In genomic region chr20:43914697-43915208, GRCh38 we compare ENCODE assay signal across 8 cellular contexts. TPM values are rescaled to one million over a fixed set of nuclear protein-coding genes. Genes with fewer than 3 reads are reported as not detected.
DNase-seq lines count a peak whose midpoint lies in the region; ATAC-seq and TF ChIP-seq lines count a peak whose summit lies in the region.

A gene with protein sequence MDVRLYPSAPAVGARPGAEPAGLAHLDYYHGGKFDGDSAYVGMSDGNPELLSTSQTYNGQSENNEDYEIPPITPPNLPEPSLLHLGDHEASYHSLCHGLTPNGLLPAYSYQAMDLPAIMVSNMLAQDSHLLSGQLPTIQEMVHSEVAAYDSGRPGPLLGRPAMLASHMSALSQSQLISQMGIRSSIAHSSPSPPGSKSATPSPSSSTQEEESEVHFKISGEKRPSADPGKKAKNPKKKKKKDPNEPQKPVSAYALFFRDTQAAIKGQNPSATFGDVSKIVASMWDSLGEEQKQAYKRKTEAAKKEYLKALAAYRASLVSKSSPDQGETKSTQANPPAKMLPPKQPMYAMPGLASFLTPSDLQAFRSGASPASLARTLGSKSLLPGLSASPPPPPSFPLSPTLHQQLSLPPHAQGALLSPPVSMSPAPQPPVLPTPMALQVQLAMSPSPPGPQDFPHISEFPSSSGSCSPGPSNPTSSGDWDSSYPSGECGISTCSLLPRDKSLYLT (plus strand): TSS chr20:43914852. CDS start chr20:43914892, 40 bp downstream.

- H2AK5ac ChIP-seq in mesenchymal stem cell (ENCODE audit: low read length, severe bottlenecking): no peak within 1 kb of the TSS

- H3K4me3 ChIP-seq in LNCaP clone FGC (ENCODE audit: low read depth, low read length): peak within 1 kb of the TSS; percentile 48
- H3K4me3 ChIP-seq in duodenal mucosa (ENCODE audit: low read depth in 1 of 2, low read length in 2 of 2): peak within 1 kb of the TSS; percentile 67 to 73
- H3K4me3 ChIP-seq in mesenchymal stem cell (ENCODE audit: insufficient read depth in 1 of 2, low read depth in 1 of 2, low read length in 2 of 2): peak within 1 kb of the TSS; percentile 34 to 80

- intact Hi-C loops in activated B cell treated with CpG ODN at 0.5 μM for 24 hours (cut with micrococcal nuclease): loop anchor here (5.0 kb wide), 1 partner anchor 162 kb away; no protein-coding TSS in a partner anchor

- peaks cover 9% of the 10 kb centered on the region for H3K9me3 Mint-ChIP-seq in activated B cell treated with CpG ODN at 0.5 μM for 24 hours
- H3K9me3 Mint-ChIP-seq in type B pancreatic cell: no peaks in the 10 kb centered on the region

- peak within 1 kb of the TSS; percentile 82 for H3K4me3 Mint-ChIP-seq in activated B cell treated with CpG ODN at 0.5 μM for 24 hours
- H3K4me3 Mint-ChIP-seq in type B pancreatic cell: peak within 1 kb of the TSS; percentile 95

- ATAC-seq in GM19351 (IDR thresholded peaks at IDR 0.05; ENCODE audit: unreplicated experiment): peak; percentile 45
- ATAC-seq in activated B cell treated with CpG ODN at 0.5 μM for 24 hours (ENCODE audit: low read depth): peak; percentile 69

- no peak within 1 kb of the TSS for H2BK5ac ChIP-seq in mesenchymal stem cell (ENCODE audit: low read depth, low read length, poor library complexity, severe bottlenecking)

- peak within 1 kb of the TSS; percentile 80 to 99 for H2BK12ac ChIP-seq in mesenchymal stem cell (ENCODE audit: low read length in 2 of 2)

- H3K27ac Mint-ChIP-seq in activated B cell treated with CpG ODN at 0.5 μM for 24 hours (peak within 1 kb of the TSS; percentile 54), type B pancreatic cell (peak within 1 kb of the TSS; percentile 85)

- H3K18ac ChIP-seq in mesenchymal stem cell (ENCODE audit: low read depth in 1 of 2, low read length in 2 of 2): peak within 1 kb of the TSS; percentile 99 to 100

- no peak within 1 kb of the TSS for H3K27ac ChIP-seq in duodenal mucosa (ENCODE audit: low read depth, low read length)
- H3K27ac ChIP-seq in mesenchymal stem cell (ENCODE audit: low read length, poor library complexity, severe bottlenecking): no peak within 1 kb of the TSS

- DNase-seq in AG08396 (ENCODE audit: low spot score) (peak; percentile 92), LNCaP clone FGC (ENCODE audit: low read depth) (no peak), activated B cell treated with CpG ODN at 0.5 μM for 24 hours (peak; percentile 50), mesenchymal stem cell (peak; percentile 55), type B pancreatic cell (ENCODE audit: extremely low spot score, unreplicated experiment) (peak; percentile 75), NCI-H446 treated with DMSO at 0.1 percent for 48 hours (lab: John Stamatoyannopoulos, UW) (no peak)

- H4K91ac ChIP-seq in mesenchymal stem cell (ENCODE audit: low read length): peak within 1 kb of the TSS; percentile 99

- H2BK120ac ChIP-seq in mesenchymal stem cell (ENCODE audit: low read depth, low read length): peak within 1 kb of the TSS; percentile 98

- no peaks in the 10 kb centered on the region for H3K79me1 ChIP-seq in mesenchymal stem cell (replicated peaks; ENCODE audit: low read length, poor library complexity, severe bottlenecking)

- H3K4ac ChIP-seq in mesenchymal stem cell (ENCODE audit: low read depth in 1 of 2, low read length in 2 of 2): peak within 1 kb of the TSS; percentile 97 to 100

- peak within 1 kb of the TSS; percentile 37 for H3K4me2 ChIP-seq in mesenchymal stem cell (ENCODE audit: low read length, poor library complexity, severe bottlenecking)

- H3K4me1 ChIP-seq in duodenal mucosa (ENCODE audit: control insufficient read depth in 1 of 2, insufficient read depth in 2 of 2, low read length in 2 of 2): peaks cover 0 to 12% of the 10 kb centered on the region in 2 donors
- peaks cover 21% of the 10 kb centered on the region for H3K4me1 ChIP-seq in mesenchymal stem cell (ENCODE audit: control insufficient read depth, insufficient read depth, low read depth, low read length)

- 0% methylated on average over 52 of the region's 79 CpGs for WGBS in mesenchymal stem cell

- H3K36me3 Mint-ChIP-seq in activated B cell treated with CpG ODN at 0.5 μM for 24 hours (ENCODE audit: low read depth): no peaks in the 10 kb centered on the region
- no peaks in the 10 kb centered on the region for H3K36me3 Mint-ChIP-seq in type B pancreatic cell

- POLR2A ChIA-PET in activated B cell treated with CpG ODN at 0.5 μM for 24 hours (lab: Charles Lee): no interaction called here

- no peaks in the 10 kb centered on the region for H3K36me3 ChIP-seq in duodenal mucosa (ENCODE audit: control insufficient read depth in 1 of 2, insufficient read depth in 2 of 2, low read length in 2 of 2)
- H3K36me3 ChIP-seq in mesenchymal stem cell (ENCODE audit: control insufficient read depth in 1 of 2, insufficient read depth in 2 of 2, low read depth in 1 of 2, low read length in 2 of 2): no peaks in the 10 kb centered on the region

- H3K27me3 ChIP-seq in duodenal mucosa (ENCODE audit: control insufficient read depth in 1 of 2, insufficient read depth in 2 of 2, low read length in 2 of 2) (peaks cover 29 to 32% of the 10 kb centered on the region in 2 donors), mesenchymal stem cell (ENCODE audit: control insufficient read depth in 1 of 2, insufficient read depth in 1 of 2, low read length in 2 of 2) (peaks cover 11 to 62% of the 10 kb centered on the region in 2 experiments)

- H3K9me3 ChIP-seq in duodenal mucosa (ENCODE audit: control insufficient read depth in 1 of 2, low read length in 2 of 2): peaks cover 6% of the 10 kb centered on the region in 2 donors
- peaks cover 18% of the 10 kb centered on the region for H3K9me3 ChIP-seq in mesenchymal stem cell (ENCODE audit: control insufficient read depth, low read length)

- peak within 1 kb of the TSS; percentile 83 to 100 for H3K23ac ChIP-seq in mesenchymal stem cell (ENCODE audit: low read length in 2 of 2)

- no peak for TF ChIP-seq CTCF in LNCaP clone FGC (IDR thresholded peaks at IDR 0.05; ENCODE audit: control insufficient read depth, extremely low read depth, insufficient read depth)
- no peak for TF ChIP-seq CTCF in activated B cell treated with CpG ODN at 0.5 μM for 24 hours (IDR thresholded peaks at IDR 0.05)
- no peak for TF ChIP-seq CTCF in type B pancreatic cell (conservative IDR thresholded peaks at IDR 0.05)

- H3K9ac ChIP-seq in duodenal mucosa (ENCODE audit: low read depth in 1 of 2, low read length in 2 of 2): peak within 1 kb of the TSS; percentile 25 to 30
- H3K9ac ChIP-seq in mesenchymal stem cell (ENCODE audit: low read length): peak within 1 kb of the TSS; percentile 74

- H2BK15ac ChIP-seq in mesenchymal stem cell (ENCODE audit: low read depth, poor library complexity, severe bottlenecking): peak within 1 kb of the TSS; percentile 95

- H3K14ac ChIP-seq in mesenchymal stem cell (ENCODE audit: low read length in 2 of 2): peak within 1 kb of the TSS in 1 of 2 experiments; percentile 100

- H4K8ac ChIP-seq in mesenchymal stem cell (ENCODE audit: low read length): peak within 1 kb of the TSS; percentile 90

- H2AFZ ChIP-seq in mesenchymal stem cell (ENCODE audit: low read depth, low read length): peak within 1 kb of the TSS; percentile 92

- CTCF ChIA-PET in activated B cell treated with CpG ODN at 0.5 μM for 24 hours (lab: Charles Lee): no interaction called here

- peaks cover 27% of the 10 kb centered on the region for H3K27me3 Mint-ChIP-seq in activated B cell treated with CpG ODN at 0.5 μM for 24 hours
- H3K27me3 Mint-ChIP-seq in type B pancreatic cell: peaks cover 73% of the 10 kb centered on the region

- peaks cover 41% of the 10 kb centered on the region for H3K4me1 Mint-ChIP-seq in activated B cell treated with CpG ODN at 0.5 μM for 24 hours
- peaks cover 10% of the 10 kb centered on the region for H3K4me1 Mint-ChIP-seq in type B pancreatic cell (ENCODE audit: unreplicated experiment)

RNA-seq across cellular contexts. Expression of the gene that starts here (rescaled TPM):
- 4.8 and 5.0 TPM in 2 replicates for total RNA-seq in activated B cell treated with CpG ODN at 0.5 μM for 24 hours
- 170 TPM for polyA plus RNA-seq in mesenchymal stem cell (2013, experiment 1 of 2)
- polyA plus RNA-seq in mesenchymal stem cell (2013, experiment 2 of 2): 164 TPM
- 1.5 and 4.7 TPM in 2 replicates for total RNA-seq in type B pancreatic cell (ENCODE audit: low replicate concordance)

Comparison
In these comparisons a context has a peak if more than half of its experiments do, and no peak if none do; other contexts are left out.
1. DNase-seq: peak in AG08396 (single experiment), activated B cell treated with CpG ODN at 0.5 μM for 24 hours (single experiment), mesenchymal stem cell (single experiment) and type B pancreatic cell (single experiment); none in LNCaP clone FGC (single experiment) and NCI-H446 treated with DMSO at 0.1 percent for 48 hours (single experiment).
2. Peak in every context shown above with its lines, with median percentiles within 50 percentile points of each other: H3K4me3 ChIP-seq.